Comparison of ENCODE assay signal across 16 cellular contexts in genomic region chr19:18966304-18966703, GRCh38. TPM values are rescaled to one million over a fixed set of nuclear protein-coding genes. Genes with fewer than 3 reads are reported as not detected.
A peak's percentile ranks its signal among the peaks of the same experiment; 100 is the strongest.
DNase-seq lines count a peak whose midpoint lies in the region; ATAC-seq and TF ChIP-seq lines count a peak whose summit lies in the region.
"Had no signal": no experiment of that assay in that cellular context is flagged by ENCODE, and none has a peak within 500 bp of the region (broad histone marks: within the 10 kb centered on the region; RNA-seq: fewer than 3 reads in every experiment).

No MANE protein-coding gene starts in this region.

- in situ Hi-C loops in KBM-7 (cut with MboI; ENCODE audit: low pct_unique_long_range_greater_than_20kb, low sequenced_read_pairs) (no loop called here), gastrocnemius medialis (cut with MboI; ENCODE audit: low sequenced_read_pairs in 4 of 4) (no loop called here)

- H3K4me3 ChIP-seq in lower lobe of right lung: no peak overlapping the region
- H3K4me3 ChIP-seq in aorta (ENCODE audit: low read length in 2 of 2): no peak overlapping the region
- no peak overlapping the region for H3K4me3 ChIP-seq in gastrocnemius medialis
- H3K4me3 ChIP-seq: transverse colon had no signal

- H3K4me1 ChIP-seq in lower lobe of right lung (peaks cover 35% of the 10 kb centered on the region), aorta (ENCODE audit: control insufficient read depth in 1 of 2, insufficient read depth in 2 of 2, low read length in 2 of 2) (no peaks in the 10 kb centered on the region), gastrocnemius medialis (peaks cover 3 to 12% of the 10 kb centered on the region in 2 donors)

- peaks cover 4% of the 10 kb centered on the region; the same call in 1 of the 2 replicates for H3K9me3 Mint-ChIP-seq in WTC11
- H3K9me3 Mint-ChIP-seq: effector memory CD8-positive, alpha-beta T cell had no signal

- POLR2A ChIA-PET in WTC11 (lab: Charles Lee): no interaction called here

- H3K27me3 ChIP-seq in lower lobe of right lung (ENCODE audit: low read depth): peaks cover 7% of the 10 kb centered on the region
- no peaks in the 10 kb centered on the region for H3K27me3 ChIP-seq in aorta (ENCODE audit: control insufficient read depth in 1 of 2, insufficient read depth in 2 of 2, low read length in 1 of 2)
- H3K27me3 ChIP-seq in gastrocnemius medialis: peaks cover 0 to 23% (median 13%) of the 10 kb centered on the region in 3 donors

- H3K4me3 Mint-ChIP-seq in WTC11: no peak overlapping the region
- H3K4me3 Mint-ChIP-seq: effector memory CD8-positive, alpha-beta T cell; memory B cell had no signal

- peak overlapping the region; percentile 67; the same call in 1 of the 2 replicates for H3K27ac Mint-ChIP-seq in WTC11
- H3K27ac Mint-ChIP-seq: effector memory CD8-positive, alpha-beta T cell; memory B cell had no signal

- DNase-seq in KBM-7 (peak; percentile 52), WTC11 (ENCODE audit: low spot score) (no peak), lower lobe of right lung (no peak), aorta (no peak), gastrocnemius medialis (no peak)
- DNase-seq: activated naive CD4-positive, alpha-beta T cell treated with anti-CD3 and anti-CD28 coated beads, Interleukin-2, amount 50 U/mL, for 16 hours; DMS53; effector memory CD8-positive, alpha-beta T cell; NCI-H1105; RPMI8226; stimulated activated CD4-positive, alpha-beta T cell treated with anti-CD3 and anti-CD28 coated beads, Interleukin-4, amount 100 ng/mL, for 24 hours; transverse colon had no signal

- intact Hi-C loops in lower lobe of right lung (cut with DNase I): no loop called here
- intact Hi-C loops in aorta (cut with DNase I): no loop called here
- intact Hi-C loops in gastrocnemius medialis (cut with DNase I; ENCODE audit: low total_unique reads): no loop called here

- no peak for TF ChIP-seq CTCF in C4-2B (conservative IDR thresholded peaks at IDR 0.05)
- no peak for TF ChIP-seq CTCF in WTC11 (IDR thresholded peaks at IDR 0.05)
- no peak for TF ChIP-seq CTCF in lower lobe of right lung (IDR thresholded peaks at IDR 0.05)
- no peak for TF ChIP-seq CTCF in gastrocnemius medialis (IDR thresholded peaks at IDR 0.05 in 4 of 5, conservative IDR thresholded peaks at IDR 0.05 in 1 of 5)

- no peaks in the 10 kb centered on the region for H3K36me3 ChIP-seq in lower lobe of right lung
- H3K36me3 ChIP-seq in aorta (ENCODE audit: control insufficient read depth in 1 of 2, insufficient read depth in 2 of 2, low read length in 1 of 2): no peaks in the 10 kb centered on the region
- no peaks in the 10 kb centered on the region for H3K36me3 ChIP-seq in gastrocnemius medialis
- H3K36me3 ChIP-seq: transverse colon had no signal

- peaks cover 16% of the 10 kb centered on the region for H3K27me3 Mint-ChIP-seq in WTC11 (ENCODE audit: low read depth)

- H3K36me3 Mint-ChIP-seq in WTC11: no peaks in the 10 kb centered on the region
- H3K36me3 Mint-ChIP-seq: memory B cell had no signal

- H3K4me1 Mint-ChIP-seq in WTC11: peaks cover 15% of the 10 kb centered on the region

- WGBS in aorta, 2 donors: 72 to 76% methylated on average over 4 of the region's 4 CpGs

- peak in 1 of 2 donors; percentile 17 for TF ChIP-seq POLR2A in gastrocnemius medialis (IDR thresholded peaks at IDR 0.05)

- no peak for ATAC-seq in WTC11
- ATAC-seq in lower lobe of right lung: no peak
- no peak for ATAC-seq in GM18909 (IDR thresholded peaks at IDR 0.05; ENCODE audit: poor library complexity, unreplicated experiment)
- no peak for ATAC-seq in aorta (ENCODE audit: low FRiP score)
- ATAC-seq in GM18861 (IDR thresholded peaks at IDR 0.05; ENCODE audit: unreplicated experiment): no peak
- ATAC-seq in gastrocnemius medialis: no peak
- ATAC-seq: effector memory CD8-positive, alpha-beta T cell had no signal

- H3K9me3 ChIP-seq in lower lobe of right lung: no peaks in the 10 kb centered on the region
- H3K9me3 ChIP-seq in aorta (ENCODE audit: control insufficient read depth, low read length): no peaks in the 10 kb centered on the region
- H3K9me3 ChIP-seq in gastrocnemius medialis: no peaks in the 10 kb centered on the region
- H3K9me3 ChIP-seq: transverse colon had no signal

- CTCF ChIA-PET in WTC11 (lab: Charles Lee): interaction anchor here (0.6 to 1.5 kb wide), 5 partner anchors 11 to 71 kb away, joined by 3 to 10 read pairs (median 4); no protein-coding TSS in a partner anchor

- H3K27ac ChIP-seq in C4-2B (peak overlapping the region; percentile 76), lower lobe of right lung (peak overlapping the region; percentile 80), aorta (ENCODE audit: low read depth in 1 of 2, low read length in 2 of 2) (no peak overlapping the region), gastrocnemius medialis (no peak overlapping the region)

TF ChIP-seq in WTC11, 78 proteins besides CTCF, POLR2A, EP300 and RAD21 (continues in another document):
- no peak for TF ChIP-seq FOXJ3 (CRISPR knock-in tag; IDR thresholded peaks at IDR 0.05; ENCODE audit: borderline replicate concordance)
- no peak for TF ChIP-seq NFATC4 (CRISPR knock-in tag; IDR thresholded peaks at IDR 0.05)
- TF ChIP-seq MLX (CRISPR knock-in tag; IDR thresholded peaks at IDR 0.05): no peak
- no peak for TF ChIP-seq ATF2 (CRISPR knock-in tag; IDR thresholded peaks at IDR 0.05; ENCODE audit: borderline replicate concordance, low read depth)
- no peak for TF ChIP-seq PRRX2 (CRISPR knock-in tag; IDR thresholded peaks at IDR 0.05)
- no peak for TF ChIP-seq CREM (CRISPR knock-in tag; IDR thresholded peaks at IDR 0.05)
- no peak for TF ChIP-seq NR1H2 (CRISPR knock-in tag; IDR thresholded peaks at IDR 0.05)
- TF ChIP-seq CREB1 (CRISPR knock-in tag; IDR thresholded peaks at IDR 0.05): no peak
- no peak for TF ChIP-seq ZBTB21 (CRISPR knock-in tag; IDR thresholded peaks at IDR 0.05; ENCODE audit: borderline replicate concordance)
- no peak for TF ChIP-seq CBFB (CRISPR knock-in tag; IDR thresholded peaks at IDR 0.05; ENCODE audit: low read depth)
- TF ChIP-seq SMAD4 (CRISPR knock-in tag; IDR thresholded peaks at IDR 0.05): no peak
- TF ChIP-seq ESRRA (CRISPR knock-in tag; IDR thresholded peaks at IDR 0.05; ENCODE audit: borderline replicate concordance): no peak
- TF ChIP-seq E2F1 (CRISPR knock-in tag; IDR thresholded peaks at IDR 0.05): no peak

RNA-seq across cellular contexts. Expression of gene HOMER3, which starts 25.3 kb away (rescaled TPM):
- total RNA-seq in WTC11 (2021) (28.2 to 32.4 TPM (median 32.2 TPM) in 3 replicates), lower lobe of right lung (20.5 TPM), aorta (10 to 100 TPM; 23.6 to 29.5 TPM), gastrocnemius medialis (100 to 1,000 TPM in 3 of 4 donors, 10 to 100 TPM in 1; 86.2 to 202 (median 113) TPM)
- polyA plus RNA-seq in aorta: 10 to 100 TPM; 38.9 to 59.9 TPM

RNA-seq across cellular contexts. Expression of gene DDX49, which starts 46.8 kb away (rescaled TPM):
- total RNA-seq in WTC11 (2021): 30.1 to 47.9 TPM (median 36.4 TPM) in 3 replicates
- 32.2 TPM for total RNA-seq in lower lobe of right lung
- 10 to 100 TPM; 25.0 to 32.2 TPM for total RNA-seq in aorta
- polyA plus RNA-seq in aorta: 10 to 100 TPM; 38.2 to 51.4 TPM
- total RNA-seq in gastrocnemius medialis: 10 to 100 TPM; 40.6 to 60.1 (median 44.2) TPM

RNA-seq across cellular contexts. Expression of gene COPE, which starts 47.1 kb away (rescaled TPM):
- total RNA-seq in WTC11 (2021) (224 to 240 TPM (median 228 TPM) in 3 replicates), lower lobe of right lung (145 TPM), aorta (100 to 1,000 TPM; 121 to 130 TPM), gastrocnemius medialis (100 to 1,000 TPM; 169 to 229 (median 203) TPM)
- polyA plus RNA-seq in aorta: 100 to 1,000 TPM; 166 to 180 TPM

Comparison
In these comparisons a context has a peak if more than half of its experiments do, and no peak if none do; other contexts are left out.
1. H3K27ac ChIP-seq: peak in C4-2B (single experiment) and lower lobe of right lung (single experiment); none in aorta (0 of 2) and gastrocnemius medialis (0 of 4).